ENCODE assay signal across 23 cellular contexts in the genomic region with DNA sequence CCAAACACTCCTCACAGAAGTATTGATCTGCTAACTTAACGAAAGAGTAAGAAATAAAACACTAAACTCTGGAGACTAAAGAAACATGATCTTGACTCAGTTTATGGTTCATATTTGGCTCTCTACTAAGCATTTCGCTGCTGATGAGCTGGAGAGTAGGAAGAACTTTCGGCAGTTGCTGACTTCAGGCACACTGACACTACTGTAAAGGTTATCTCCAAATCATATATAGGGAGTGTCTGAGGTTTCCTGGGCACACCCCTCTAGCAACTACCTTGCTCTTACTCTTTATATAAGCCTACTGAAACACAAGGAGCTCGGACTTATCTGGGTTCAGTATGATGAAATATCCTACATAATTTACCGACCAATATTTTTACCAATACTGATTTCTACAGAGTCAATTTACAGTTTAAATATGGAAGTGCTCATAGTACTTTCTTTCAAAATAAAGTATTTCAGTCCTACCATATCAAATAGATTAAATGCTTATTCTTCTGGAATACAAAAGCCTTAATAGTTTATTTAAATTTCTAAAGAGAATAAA.
"Had no signal": no experiment of that assay in that cellular context is flagged by ENCODE, and none has a peak within 500 bp of the region (broad histone marks: within the 10 kb centered on the region; RNA-seq: fewer than 3 reads in every experiment).

No MANE protein-coding gene starts in this region.

- H3K4me3 Mint-ChIP-seq: immature natural killer cell; naive thymus-derived CD8-positive, alpha-beta T cell; stimulated activated memory B cell treated with anti-CD40 and anti-IgM and Interleukin-4, amounts not matched to agents 10 μg/mL and 1 μg/mL and 100 μg/mL, for 72 hours; stimulated activated naive CD8-positive, alpha-beta T cell treated with anti-CD3 and anti-CD28 coated beads, Interleukin-15, Interleukin-2, amounts not matched to agents 100 ng/mL and 50 ng/mL, for 24 hours had no signal

- H3K27me3 Mint-ChIP-seq: naive thymus-derived CD8-positive, alpha-beta T cell; stimulated activated memory B cell treated with anti-CD40 and anti-IgM and Interleukin-4, amounts not matched to agents 10 μg/mL and 1 μg/mL and 100 μg/mL, for 72 hours; stimulated activated naive CD8-positive, alpha-beta T cell treated with anti-CD3 and anti-CD28 coated beads, Interleukin-15, Interleukin-2, amounts not matched to agents 100 ng/mL and 50 ng/mL, for 24 hours had no signal

- H3K9me3 Mint-ChIP-seq: immature natural killer cell; naive thymus-derived CD8-positive, alpha-beta T cell; stimulated activated memory B cell treated with anti-CD40 and anti-IgM and Interleukin-4, amounts not matched to agents 10 μg/mL and 1 μg/mL and 100 μg/mL, for 72 hours; stimulated activated naive CD8-positive, alpha-beta T cell treated with anti-CD3 and anti-CD28 coated beads, Interleukin-15, Interleukin-2, amounts not matched to agents 100 ng/mL and 50 ng/mL, for 24 hours had no signal

- DNase-seq: dermis blood vessel endothelial cell; esophagus squamous epithelium; glutamatergic neuron; immature natural killer cell; kidney; left cardiac atrium; left ventricle myocardium superior; mesenchymal stem cell; naive thymus-derived CD8-positive, alpha-beta T cell; posterior cingulate gyrus; spleen; stimulated activated CD4-positive, alpha-beta T cell treated with anti-CD3 and anti-CD28 coated beads, Interleukin-15, amount 100 ng/mL, for 24 hours; stimulated activated CD4-positive, alpha-beta T cell treated with anti-CD3 and anti-CD28 coated beads, Interleukin-1b, Interleukin-23, amount 100 ng/mL, for 48 hours; stimulated activated CD4-positive, alpha-beta T cell treated with anti-CD3 and anti-CD28 coated beads, Interleukin-4, amount 100 ng/mL, for 24 hours; tibial artery; upper lobe of right lung had no signal

- H3K36me3 ChIP-seq: vagina had no signal

- H3K27me3 ChIP-seq: esophagus squamous epithelium, gastroesophageal sphincter, neutrophil, spleen, tibial artery, upper lobe of right lung, vagina had no signal

- H3K27ac ChIP-seq: esophagus squamous epithelium, gastroesophageal sphincter, neutrophil, spleen, tibial artery, upper lobe of right lung, vagina had no signal

- H3K4me1 ChIP-seq: esophagus squamous epithelium, gastroesophageal sphincter, spleen, tibial artery, upper lobe of right lung, vagina had no signal

- H3K4me3 ChIP-seq: esophagus squamous epithelium, gastroesophageal sphincter, lung, spleen, tibial artery, upper lobe of right lung, vagina had no signal

- H3K4me1 Mint-ChIP-seq: stimulated activated memory B cell treated with anti-CD40 and anti-IgM and Interleukin-4, amounts not matched to agents 10 μg/mL and 1 μg/mL and 100 μg/mL, for 72 hours had no signal

- ATAC-seq: gastroesophageal sphincter; left cardiac atrium; left ventricle myocardium superior; naive thymus-derived CD8-positive, alpha-beta T cell; sciatic nerve; stimulated activated memory B cell treated with anti-CD40 and anti-IgM and Interleukin-4, amounts not matched to agents 10 μg/mL and 1 μg/mL and 100 μg/mL, for 72 hours; upper lobe of right lung had no signal

- H3K27ac Mint-ChIP-seq: immature natural killer cell; naive thymus-derived CD8-positive, alpha-beta T cell; stimulated activated memory B cell treated with anti-CD40 and anti-IgM and Interleukin-4, amounts not matched to agents 10 μg/mL and 1 μg/mL and 100 μg/mL, for 72 hours; stimulated activated naive CD8-positive, alpha-beta T cell treated with anti-CD3 and anti-CD28 coated beads, Interleukin-15, Interleukin-2, amounts not matched to agents 100 ng/mL and 50 ng/mL, for 24 hours had no signal
